In genomic region chr14:74905595-74906142, GRCh38 we compare ENCODE assay signal across 1 cellular context.
TF ChIP-seq lines count a peak whose summit lies in the region.

No MANE protein-coding gene starts in this region.

TF ChIP-seq in HepG2, 621 proteins besides CTCF, POLR2A, EP300 and RAD21 (continued from another document and continues in another):
- TF ChIP-seq ZNF230 (CRISPR knock-in tag; IDR thresholded peaks at IDR 0.05) (peak; percentile 47; the same call in 1 of the 2 replicates), CC2D1A (CRISPR knock-in tag; IDR thresholded peaks at IDR 0.05) (no peak), TEAD3 (CRISPR knock-in tag; optimal IDR thresholded peaks at IDR 0.05; ENCODE audit: borderline replicate concordance) (no peak), KLF16 (CRISPR knock-in tag; IDR thresholded peaks at IDR 0.05) (0 out of 4 replicates have a peak, but pooled peaks of 1 of the 2 experiments have one; percentile 48), SPEN (CRISPR knock-in tag; IDR thresholded peaks at IDR 0.05; ENCODE audit: low read depth) (peak; percentile 53; the same call in 1 of the 2 replicates), ZNF672 (CRISPR knock-in tag; IDR thresholded peaks at IDR 0.05) (no peak), ZNF788 (CRISPR knock-in tag; IDR thresholded peaks at IDR 0.05; ENCODE audit: borderline replicate concordance) (peak; percentile 39; the same call in 1 of the 2 replicates), NR2F6 (IDR thresholded peaks at IDR 0.05) (no peak), NR2F6 (CRISPR knock-in tag; IDR thresholded peaks at IDR 0.05) (peak; percentile 29; the same call in 1 of the 2 replicates), ZNF160 (CRISPR knock-in tag; IDR thresholded peaks at IDR 0.05) (no peak), ZNF747 (CRISPR knock-in tag; IDR thresholded peaks at IDR 0.05; ENCODE audit: borderline replicate concordance) (peak; percentile 44; the same call in 1 of the 2 replicates), ZNF710 (CRISPR knock-in tag; IDR thresholded peaks at IDR 0.05; ENCODE audit: borderline replicate concordance) (no peak), HMGXB4 (CRISPR knock-in tag; IDR thresholded peaks at IDR 0.05; ENCODE audit: borderline replicate concordance in 1 of 2, low read depth in 1 of 2) (peak; percentile 26 to 57; a peak in 1 of 4 replicates), MNT (IDR thresholded peaks at IDR 0.05) (peak; percentile 40), XRCC5 (optimal IDR thresholded peaks at IDR 0.05; ENCODE audit: low read length) (peak; percentile 61), SOX5 (CRISPR knock-in tag; IDR thresholded peaks at IDR 0.05; ENCODE audit: borderline replicate concordance) (no peak), PHF8 (CRISPR knock-in tag; IDR thresholded peaks at IDR 0.05) (no peak; the same call in 1 of the 2 replicates), ONECUT2 (CRISPR knock-in tag; IDR thresholded peaks at IDR 0.05) (no peak), SP4 (CRISPR knock-in tag; IDR thresholded peaks at IDR 0.05) (peak; percentile 32; the same call in 1 of the 2 replicates), ZNF350 (CRISPR knock-in tag; IDR thresholded peaks at IDR 0.05; ENCODE audit: borderline replicate concordance, low read depth) (peak; percentile 26; the same call in 1 of the 2 replicates), WIZ (CRISPR knock-in tag; IDR thresholded peaks at IDR 0.05) (no peak), ZNF777 (CRISPR knock-in tag; IDR thresholded peaks at IDR 0.05) (no peak), EEA1 (CRISPR knock-in tag; IDR thresholded peaks at IDR 0.05; ENCODE audit: borderline replicate concordance) (no peak), ZFX (CRISPR knock-in tag; IDR thresholded peaks at IDR 0.05; ENCODE audit: low read depth) (peak; percentile 71), TGIF2 (CRISPR knock-in tag; IDR thresholded peaks at IDR 0.05) (peak; percentile 85; the same call in 1 of the 2 replicates), ZNF616 (CRISPR knock-in tag; IDR thresholded peaks at IDR 0.05; ENCODE audit: low read depth) (no peak), NR0B2 (CRISPR knock-in tag; IDR thresholded peaks at IDR 0.05) (no peak), ZNF263 (CRISPR knock-in tag; IDR thresholded peaks at IDR 0.05) (no peak), ZNF275 (CRISPR knock-in tag; IDR thresholded peaks at IDR 0.05; ENCODE audit: borderline replicate concordance) (no peak), ZFY (CRISPR knock-in tag; IDR thresholded peaks at IDR 0.05) (peak; percentile 41; the same call in 1 of the 2 replicates), ZNF580 (CRISPR knock-in tag; IDR thresholded peaks at IDR 0.05; ENCODE audit: borderline replicate concordance, low read depth) (0 out of 2 replicates have a peak, but pooled peaks have one; percentile 55), ZNF326 (CRISPR knock-in tag; IDR thresholded peaks at IDR 0.05; ENCODE audit: borderline replicate concordance) (no peak), CERS6 (CRISPR knock-in tag; IDR thresholded peaks at IDR 0.05) (no peak), ZNF362 (CRISPR knock-in tag; IDR thresholded peaks at IDR 0.05; ENCODE audit: borderline replicate concordance) (0 out of 2 replicates have a peak, but pooled peaks have one; percentile 31), U2AF2 (IDR thresholded peaks at IDR 0.05; ENCODE audit: low read depth, low read length) (no peak), CBX5 (CRISPR knock-in tag; IDR thresholded peaks at IDR 0.05; ENCODE audit: borderline replicate concordance) (peak; percentile 63; the same call in 1 of the 2 replicates), GLI4 (CRISPR knock-in tag; IDR thresholded peaks at IDR 0.05; ENCODE audit: borderline replicate concordance) (no peak), NBN (conservative IDR thresholded peaks at IDR 0.05) (no peak), PBX3 (CRISPR knock-in tag; IDR thresholded peaks at IDR 0.05; ENCODE audit: borderline replicate concordance) (no peak), ZSCAN22 (CRISPR knock-in tag; IDR thresholded peaks at IDR 0.05) (no peak), ZNF781 (CRISPR knock-in tag; IDR thresholded peaks at IDR 0.05; ENCODE audit: borderline replicate concordance, not compliant biosample characterization) (no peak), FOSL2 (CRISPR knock-in tag; IDR thresholded peaks at IDR 0.05) (peak; percentile 26; the same call in 1 of the 2 replicates), POLR2G (IDR thresholded peaks at IDR 0.05; ENCODE audit: low read depth, low read length) (peak; percentile 19; the same call in 1 of the 2 replicates), ZNF713 (CRISPR knock-in tag; IDR thresholded peaks at IDR 0.05) (no peak), ATRX (CRISPR knock-in tag; IDR thresholded peaks at IDR 0.05; ENCODE audit: borderline replicate concordance) (no peak), SMC3 (IDR thresholded peaks at IDR 0.05; ENCODE audit: low read length) (peak; percentile 81), BHLHE40 (IDR thresholded peaks at IDR 0.05; ENCODE audit: low read length) (peak; percentile 57), STAG1 (CRISPR knock-in tag; IDR thresholded peaks at IDR 0.05) (peak; percentile 82), AGO2 (optimal IDR thresholded peaks at IDR 0.05; ENCODE audit: low read depth, low read length) (peak; percentile 77), TSC22D2 (CRISPR knock-in tag; IDR thresholded peaks at IDR 0.05; ENCODE audit: borderline replicate concordance) (0 out of 2 replicates have a peak, but pooled peaks have one; percentile 54), ZNF124 (CRISPR knock-in tag; IDR thresholded peaks at IDR 0.05) (0 out of 2 replicates have a peak, but pooled peaks have one; percentile 27), MXD4 (CRISPR knock-in tag; IDR thresholded peaks at IDR 0.05) (peak; percentile 89), ZSCAN21 (CRISPR knock-in tag; IDR thresholded peaks at IDR 0.05; ENCODE audit: borderline replicate concordance) (no peak), SUZ12 (IDR thresholded peaks at IDR 0.05; ENCODE audit: low read depth, low read length) (no peak), AHR (CRISPR knock-in tag; IDR thresholded peaks at IDR 0.05) (peak; percentile 87; the same call in 1 of the 2 replicates), ZFP36 (IDR thresholded peaks at IDR 0.05; ENCODE audit: borderline replicate concordance, low read depth, low read length, partially characterized antibody) (peak; percentile 25), SAP130 (CRISPR knock-in tag; IDR thresholded peaks at IDR 0.05; ENCODE audit: low read depth) (peak; percentile 60), ZNF333 (CRISPR knock-in tag; IDR thresholded peaks at IDR 0.05; ENCODE audit: borderline replicate concordance) (no peak), KDM2A (CRISPR knock-in tag; IDR thresholded peaks at IDR 0.05; ENCODE audit: borderline replicate concordance, low read depth) (peak; percentile 83), MED1 (CRISPR knock-in tag; IDR thresholded peaks at IDR 0.05) (0 out of 2 replicates have a peak, but pooled peaks have one; percentile 32), BCL6 (CRISPR knock-in tag; IDR thresholded peaks at IDR 0.05) (no peak), THAP11 (CRISPR knock-in tag; IDR thresholded peaks at IDR 0.05) (0 out of 2 replicates have a peak, but pooled peaks have one; percentile 36), ZNF558 (CRISPR knock-in tag; IDR thresholded peaks at IDR 0.05; ENCODE audit: borderline replicate concordance) (no peak)
